8 cellular contexts compared by ENCODE assay signal in the genomic region with DNA sequence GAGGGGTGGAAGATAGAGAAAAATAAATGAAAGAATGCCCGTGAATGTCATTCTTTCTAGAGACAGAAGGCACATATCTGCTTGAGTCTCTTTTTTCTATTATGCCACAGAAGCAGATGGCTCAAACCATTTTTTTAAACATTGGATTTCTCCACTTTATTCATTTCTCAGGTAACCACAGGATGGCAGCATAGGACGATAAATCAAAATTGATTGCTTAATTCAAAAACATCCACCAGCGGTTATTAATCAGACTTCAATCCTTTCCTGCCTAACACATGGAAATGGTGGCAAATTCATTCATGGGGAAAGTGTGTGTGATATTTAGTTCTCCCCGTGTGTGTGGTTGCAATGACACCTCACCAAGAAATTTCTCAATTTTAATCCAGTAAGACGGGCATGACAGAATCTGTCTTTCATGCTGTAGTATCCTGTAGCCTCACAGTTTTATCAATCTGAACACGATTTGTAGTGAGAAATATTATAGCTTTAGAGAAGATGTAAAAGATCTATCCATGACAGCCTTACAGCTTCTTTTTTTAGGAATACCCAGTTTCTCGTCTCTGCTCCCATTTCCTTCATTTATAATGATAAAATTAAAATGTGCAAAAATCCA.
DNase-seq lines count a peak whose midpoint lies in the region; ATAC-seq lines count a peak whose summit lies in the region.

No MANE protein-coding gene starts in this region.

- H3K36me3 Mint-ChIP-seq in activated T-cell treated with anti-CD3 and anti-CD28 coated beads, Interleukin-2, amount 50 U/mL, for 24 hours (ENCODE audit: low read depth): no peaks in the 10 kb centered on the region

- DNase-seq in COLO829 (ENCODE audit: low spot score): peak; percentile 2
- DNase-seq in LHCN-M2 (ENCODE audit: low read depth): peak; percentile 35
- peak; percentile 12 for DNase-seq in SK-N-DZ (ENCODE audit: low spot score)
- DNase-seq in iris pigment epithelial cell (ENCODE audit: low read depth): peak; percentile 33
- DNase-seq in activated T-cell treated with anti-CD3 and anti-CD28 coated beads, Interleukin-2, amount 50 U/mL, for 1 hour: no peak
- no peak for DNase-seq in HuH-7 (ENCODE audit: low spot score)
- no peak for DNase-seq in activated T-cell treated with anti-CD3 and anti-CD28 coated beads, Interleukin-2, amount 50 U/mL, for 24 hours

- ATAC-seq in GM19328 (IDR thresholded peaks at IDR 0.05; ENCODE audit: unreplicated experiment): no peak

- no peak overlapping the region for H3K27ac Mint-ChIP-seq in activated T-cell treated with anti-CD3 and anti-CD28 coated beads, Interleukin-2, amount 50 U/mL, for 24 hours

- no peak overlapping the region for H3K4me3 Mint-ChIP-seq in activated T-cell treated with anti-CD3 and anti-CD28 coated beads, Interleukin-2, amount 50 U/mL, for 24 hours

- no peaks in the 10 kb centered on the region for H3K9me3 Mint-ChIP-seq in activated T-cell treated with anti-CD3 and anti-CD28 coated beads, Interleukin-2, amount 50 U/mL, for 24 hours

- H3K4me1 Mint-ChIP-seq in activated T-cell treated with anti-CD3 and anti-CD28 coated beads, Interleukin-2, amount 50 U/mL, for 24 hours (ENCODE audit: low read depth): no peaks in the 10 kb centered on the region

- no peaks in the 10 kb centered on the region for H3K27me3 Mint-ChIP-seq in activated T-cell treated with anti-CD3 and anti-CD28 coated beads, Interleukin-2, amount 50 U/mL, for 24 hours

Comparison
In these comparisons a context has a peak if more than half of its experiments do, and no peak if none do; other contexts are left out.
1. DNase-seq: peak in COLO829 (single experiment), LHCN-M2 (single experiment), SK-N-DZ (single experiment) and iris pigment epithelial cell (single experiment); none in activated T-cell treated with anti-CD3 and anti-CD28 coated beads, Interleukin-2, amount 50 U/mL, for 1 hour (single experiment), HuH-7 (single experiment) and activated T-cell treated with anti-CD3 and anti-CD28 coated beads, Interleukin-2, amount 50 U/mL, for 24 hours (single experiment).